8 cellular contexts compared by ENCODE assay signal in the genomic region with DNA sequence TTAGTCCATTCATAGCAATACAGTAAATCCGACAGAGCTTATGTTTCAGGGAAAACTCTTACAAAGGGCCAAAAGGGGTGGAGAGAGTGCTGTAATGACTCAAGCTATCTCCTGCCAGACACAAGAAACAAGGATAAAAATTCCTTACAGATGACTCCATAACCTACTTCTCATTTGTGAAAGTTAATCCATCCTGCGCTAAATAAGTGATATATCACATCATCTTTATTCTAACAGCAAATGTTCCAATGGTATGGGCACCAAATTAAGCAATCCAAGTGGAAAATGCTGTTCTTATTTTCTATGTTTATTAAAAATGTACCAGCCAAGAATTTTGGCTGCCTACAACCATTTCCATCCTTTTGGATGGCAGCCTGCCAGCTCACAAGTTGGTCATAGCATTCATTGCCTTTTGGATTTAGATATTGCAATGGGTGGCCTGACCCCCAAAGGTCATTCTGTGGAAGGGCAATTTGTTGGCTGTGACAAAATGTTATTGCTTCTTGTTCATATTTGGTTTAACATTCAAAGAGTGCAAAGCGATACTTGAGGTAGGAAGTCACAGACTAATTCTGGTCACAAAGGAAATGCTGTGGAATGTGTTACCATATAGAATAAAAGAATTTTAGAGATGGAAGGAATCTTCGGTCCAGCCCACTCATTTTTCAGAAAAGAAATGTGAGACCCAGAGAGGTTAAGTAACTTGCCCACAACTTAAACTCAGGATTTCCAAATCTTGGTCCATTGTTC. TPM values are rescaled to one million over a fixed set of nuclear protein-coding genes. Genes with fewer than 3 reads are reported as not detected.
A peak's percentile ranks its signal among the peaks of the same experiment; 100 is the strongest.
DNase-seq lines count a peak whose midpoint lies in the region; ATAC-seq and TF ChIP-seq lines count a peak whose summit lies in the region.

No MANE protein-coding gene starts in this region.

- H3K4me1 Mint-ChIP-seq in HFFc6 (ENCODE audit: low read depth) = peaks cover 70% of the 10 kb centered on the region

- H3K9ac ChIP-seq in adipocyte (ENCODE audit: low read length) (peak overlapping the region; percentile 54), stomach smooth muscle (ENCODE audit: low read length in 2 of 2) (no peak overlapping the region)

- ATAC-seq in right cardiac atrium (peak; percentile 22 to 24), GM18873 (IDR thresholded peaks at IDR 0.05; ENCODE audit: low FRiP score, unreplicated experiment) (no peak), GM19455 (IDR thresholded peaks at IDR 0.05; ENCODE audit: unreplicated experiment) (no peak), GM21367 (IDR thresholded peaks at IDR 0.05; ENCODE audit: unreplicated experiment) (no peak)

- H3K27ac ChIP-seq in right cardiac atrium (ENCODE audit: low read length) (no peak overlapping the region), stomach smooth muscle (ENCODE audit: low read length) (peak overlapping the region; percentile 64)

- H3K36me3 Mint-ChIP-seq in HFFc6 (ENCODE audit: low read depth) = peaks cover 15% of the 10 kb centered on the region

- peak; percentile 77 for DNase-seq in AG08396 (ENCODE audit: low spot score)
- DNase-seq in HFFc6 = peak; percentile 96
- peak; percentile 96 for DNase-seq in adipocyte (ENCODE audit: low read depth)
- peak; percentile 65 to 74 (median 70) for DNase-seq in right cardiac atrium

- peak; percentile 34 for TF ChIP-seq CTCF in HFFc6 (IDR thresholded peaks at IDR 0.05)

- WGBS in right cardiac atrium = 53% methylated on average over 4 of the region's 4 CpGs

- H3K9me3 ChIP-seq in adipocyte (ENCODE audit: control insufficient read depth, low read length) = no peaks in the 10 kb centered on the region
- H3K9me3 ChIP-seq in right cardiac atrium (ENCODE audit: control insufficient read depth, low read length) = no peaks in the 10 kb centered on the region
- no peaks in the 10 kb centered on the region for H3K9me3 ChIP-seq in stomach smooth muscle (ENCODE audit: control insufficient read depth in 2 of 2, low read length in 2 of 2)

- no peaks in the 10 kb centered on the region for H3K27me3 ChIP-seq in adipocyte (replicated peaks; ENCODE audit: control insufficient read depth, insufficient read depth, low read length)
- no peaks in the 10 kb centered on the region for H3K27me3 ChIP-seq in right cardiac atrium (ENCODE audit: control insufficient read depth, insufficient read depth)
- H3K27me3 ChIP-seq in stomach smooth muscle (ENCODE audit: control insufficient read depth in 1 of 2, insufficient read depth in 2 of 2, low read length in 2 of 2) = no peaks in the 10 kb centered on the region

- H3K36me3 ChIP-seq in adipocyte (ENCODE audit: control insufficient read depth, insufficient read depth, low read length, severe bottlenecking) (no peaks in the 10 kb centered on the region), stomach smooth muscle (ENCODE audit: control insufficient read depth in 2 of 2, insufficient read depth in 2 of 2, low read length in 2 of 2) (no peaks in the 10 kb centered on the region)

- H3K4me3 ChIP-seq in adipocyte (ENCODE audit: low read length) = peak overlapping the region; percentile 66
- no peak overlapping the region for H3K4me3 ChIP-seq in right cardiac atrium (ENCODE audit: low read length)
- no peak overlapping the region for H3K4me3 ChIP-seq in stomach smooth muscle (ENCODE audit: low read length in 2 of 2)

- no peaks in the 10 kb centered on the region; the same call in 1 of the 2 replicates for H3K27me3 Mint-ChIP-seq in HFFc6 (ENCODE audit: insufficient read depth)

- H3K4me3 Mint-ChIP-seq in HFFc6 = peak overlapping the region; percentile 77

- H3K4me1 ChIP-seq in adipocyte (ENCODE audit: control insufficient read depth, insufficient read depth, low read length) = peaks cover 34% of the 10 kb centered on the region
- H3K4me1 ChIP-seq in right cardiac atrium (ENCODE audit: control insufficient read depth, insufficient read depth, low read length) = no peaks in the 10 kb centered on the region
- peaks cover 25% of the 10 kb centered on the region for H3K4me1 ChIP-seq in stomach smooth muscle (ENCODE audit: control insufficient read depth, insufficient read depth, low read length)

- peak overlapping the region; percentile 75 for H3K27ac Mint-ChIP-seq in HFFc6

- intact Hi-C loops in right cardiac atrium (cut with DNase I) = loop anchor here in 2 of 4 donors (10.0 kb wide), 3 partner anchors 81 to 109 kb away; no protein-coding TSS in a partner anchor

- H3K9me3 Mint-ChIP-seq in HFFc6 = no peaks in the 10 kb centered on the region

RNA-seq across cellular contexts. Expression of gene ENAH, which starts 2.8 kb away (rescaled TPM):
- total RNA-seq in HFFc6 (2021; fragmentation: NEBNext Ultra II Directional; extraction: Animal tissue kit (Norgen Biotek cat#: 25700)) = 100 to 1,000 TPM; 133 to 171 (median 139) TPM
- 100 to 1,000 TPM in 3 of 4 donors, 10 to 100 TPM in 1; 99.0 to 132 (median 115) TPM for total RNA-seq in right cardiac atrium
- 29.8 TPM for polyA plus RNA-seq in right cardiac atrium

Comparison
In these comparisons a context has a peak if more than half of its experiments do, and no peak if none do; other contexts are left out.
1. ATAC-seq: peak in right cardiac atrium (2 of 2); none in GM18873 (single experiment), GM19455 (single experiment) and GM21367 (single experiment).
2. Peak in every context shown above with its lines, with median percentiles within 50 percentile points of each other: DNase-seq.